ENCODE assay signal across 20 cellular contexts in genomic region chr20:46304361-46304760, GRCh38. TPM values are rescaled to one million over a fixed set of nuclear protein-coding genes. Genes with fewer than 3 reads are reported as not detected.
"Had no signal": no experiment of that assay in that cellular context is flagged by ENCODE, and none has a peak within 500 bp of the region (broad histone marks: within the 10 kb centered on the region; RNA-seq: fewer than 3 reads in every experiment).

No MANE protein-coding gene starts in this region.

- H3K27ac Mint-ChIP-seq: activated CD4-positive, alpha-beta T cell treated with anti-CD3 and anti-CD28 coated beads, Interleukin-2, amount 10 ng/mL, durations not matched to agents 7 days and 5 days; activated CD8-positive, alpha-beta T cell treated with anti-CD3 and anti-CD28 coated beads, Interleukin-2, amount 10 ng/mL, durations not matched to agents 7 days and 5 days; activated naive CD4-positive, alpha-beta T cell treated with anti-CD3 and anti-CD28 coated beads, Interleukin-2, amount 10 ng/mL, durations not matched to agents 7 days and 5 days; activated naive CD8-positive, alpha-beta T cell treated with anti-CD3 and anti-CD28 coated beads, Interleukin-2, amount 50 U/mL, for 24 hours; dendritic cell treated with granulocyte-macrophage colony-stimulating factor and Interleukin-4, amounts not matched to agents 40 ng/mL and 50 ng/mL, for 4 days; mesothelial cell of epicardium; natural killer cell treated with Interleukin-12 subunit alpha and Interleukin-12 subunit beta and Interleukin-15 and Interleukin-18, amount 100 ng/mL, for 72 hours; stimulated activated naive B cell treated with anti-CD40 and anti-IgM and Interleukin-4, amounts not matched to agents 10 μg/mL and 1 μg/mL and 100 μg/mL, for 72 hours had no signal

- ATAC-seq: activated CD4-positive, CD25-positive, alpha-beta regulatory T cell treated with anti-CD3 and anti-CD28 coated beads, Interleukin-2, amount 50 U/mL, for 24 hours; activated CD8-positive, alpha-beta T cell treated with anti-CD3 and anti-CD28 coated beads, Interleukin-2, amount 10 ng/mL, durations not matched to agents 7 days and 5 days; activated naive CD8-positive, alpha-beta T cell treated with anti-CD3 and anti-CD28 coated beads, Interleukin-2, amount 50 U/mL, for 24 hours; activated T-cell treated with anti-CD3 and anti-CD28 coated beads, Interleukin-2, amount 50 U/mL, for 4 hours; natural killer cell treated with Interleukin-12 subunit alpha and Interleukin-12 subunit beta and Interleukin-15 and Interleukin-18, amount 100 ng/mL, for 72 hours; stimulated activated naive B cell treated with anti-CD40 and anti-IgM and Interleukin-4, amounts not matched to agents 10 μg/mL and 1 μg/mL and 100 μg/mL, for 72 hours had no signal

- H3K4me3 Mint-ChIP-seq: activated CD4-positive, alpha-beta T cell treated with anti-CD3 and anti-CD28 coated beads, Interleukin-2, amount 10 ng/mL, durations not matched to agents 7 days and 5 days; activated CD8-positive, alpha-beta T cell treated with anti-CD3 and anti-CD28 coated beads, Interleukin-2, amount 10 ng/mL, durations not matched to agents 7 days and 5 days; activated naive CD4-positive, alpha-beta T cell treated with anti-CD3 and anti-CD28 coated beads, Interleukin-2, amount 10 ng/mL, durations not matched to agents 7 days and 5 days; activated naive CD8-positive, alpha-beta T cell treated with anti-CD3 and anti-CD28 coated beads, Interleukin-2, amount 50 U/mL, for 24 hours; activated T-cell treated with anti-CD3 and anti-CD28 coated beads, Interleukin-2, amount 50 U/mL, for 4 hours; dendritic cell treated with granulocyte-macrophage colony-stimulating factor and Interleukin-4, amounts not matched to agents 40 ng/mL and 50 ng/mL, for 4 days; mesothelial cell of epicardium; natural killer cell treated with Interleukin-12 subunit alpha and Interleukin-12 subunit beta and Interleukin-15 and Interleukin-18, amount 100 ng/mL, for 72 hours; stimulated activated naive B cell treated with anti-CD40 and anti-IgM and Interleukin-4, amounts not matched to agents 10 μg/mL and 1 μg/mL and 100 μg/mL, for 72 hours had no signal

- H3K36me3 Mint-ChIP-seq: activated naive CD4-positive, alpha-beta T cell treated with anti-CD3 and anti-CD28 coated beads, Interleukin-2, amount 10 ng/mL, durations not matched to agents 7 days and 5 days; mesothelial cell of epicardium; natural killer cell treated with Interleukin-12 subunit alpha and Interleukin-12 subunit beta and Interleukin-15 and Interleukin-18, amount 100 ng/mL, for 72 hours; stimulated activated naive B cell treated with anti-CD40 and anti-IgM and Interleukin-4, amounts not matched to agents 10 μg/mL and 1 μg/mL and 100 μg/mL, for 72 hours had no signal

- H3K4me1 Mint-ChIP-seq: mesothelial cell of epicardium had no signal

- H3K9me3 Mint-ChIP-seq: activated CD4-positive, alpha-beta T cell treated with anti-CD3 and anti-CD28 coated beads, Interleukin-2, amount 10 ng/mL, durations not matched to agents 7 days and 5 days; activated naive CD4-positive, alpha-beta T cell treated with anti-CD3 and anti-CD28 coated beads, Interleukin-2, amount 10 ng/mL, durations not matched to agents 7 days and 5 days; activated naive CD8-positive, alpha-beta T cell treated with anti-CD3 and anti-CD28 coated beads, Interleukin-2, amount 50 U/mL, for 24 hours; activated T-cell treated with anti-CD3 and anti-CD28 coated beads, Interleukin-2, amount 50 U/mL, for 4 hours; dendritic cell treated with granulocyte-macrophage colony-stimulating factor and Interleukin-4, amounts not matched to agents 40 ng/mL and 50 ng/mL, for 4 days; mesothelial cell of epicardium; natural killer cell treated with Interleukin-12 subunit alpha and Interleukin-12 subunit beta and Interleukin-15 and Interleukin-18, amount 100 ng/mL, for 72 hours; stimulated activated naive B cell treated with anti-CD40 and anti-IgM and Interleukin-4, amounts not matched to agents 10 μg/mL and 1 μg/mL and 100 μg/mL, for 72 hours had no signal

- DNase-seq: activated CD4-positive, alpha-beta T cell treated with anti-CD3 and anti-CD28 coated beads, Interleukin-2, amount 10 ng/mL, durations not matched to agents 7 days and 5 days; activated CD8-positive, alpha-beta T cell treated with anti-CD3 and anti-CD28 coated beads, Interleukin-2, amount 10 ng/mL, durations not matched to agents 7 days and 5 days; activated naive CD4-positive, alpha-beta T cell treated with anti-CD3 and anti-CD28 coated beads, Interleukin-2, amount 10 ng/mL, durations not matched to agents 7 days and 5 days; activated naive CD8-positive, alpha-beta T cell treated with anti-CD3 and anti-CD28 coated beads, Interleukin-2, amount 50 U/mL, for 24 hours; activated T-cell treated with anti-CD3 and anti-CD28 coated beads, Interleukin-2, amount 50 U/mL, for 4 hours; cerebellar nuclear complex; effector memory CD4-positive, alpha-beta T cell; sigmoid colon; spleen; stimulated activated naive B cell treated with anti-CD40 and anti-IgM and Interleukin-4, amounts not matched to agents 10 μg/mL and 1 μg/mL and 100 μg/mL, for 72 hours; T-helper 9 cell; upper lobe of left lung had no signal

RNA-seq across cellular contexts. Expression of gene CDH22, which starts 3.9 kb away (rescaled TPM):
- total RNA-seq: activated CD4-positive, alpha-beta T cell treated with anti-CD3 and anti-CD28 coated beads, Interleukin-2, amount 10 ng/mL, durations not matched to agents 7 days and 5 days; activated CD8-positive, alpha-beta T cell treated with anti-CD3 and anti-CD28 coated beads, Interleukin-2, amount 10 ng/mL, durations not matched to agents 7 days and 5 days; activated T-cell treated with anti-CD3 and anti-CD28 coated beads, Interleukin-2, amount 50 U/mL, for 4 hours; endothelial cell of umbilical vein; fibroblast of villous mesenchyme; hepatocyte; natural killer cell treated with Interleukin-12 subunit alpha and Interleukin-12 subunit beta and Interleukin-15 and Interleukin-18, amount 100 ng/mL, for 72 hours; spleen; thoracic aorta had no signal
